Comparison of ENCODE assay signal across 9 cellular contexts in the genomic region with DNA sequence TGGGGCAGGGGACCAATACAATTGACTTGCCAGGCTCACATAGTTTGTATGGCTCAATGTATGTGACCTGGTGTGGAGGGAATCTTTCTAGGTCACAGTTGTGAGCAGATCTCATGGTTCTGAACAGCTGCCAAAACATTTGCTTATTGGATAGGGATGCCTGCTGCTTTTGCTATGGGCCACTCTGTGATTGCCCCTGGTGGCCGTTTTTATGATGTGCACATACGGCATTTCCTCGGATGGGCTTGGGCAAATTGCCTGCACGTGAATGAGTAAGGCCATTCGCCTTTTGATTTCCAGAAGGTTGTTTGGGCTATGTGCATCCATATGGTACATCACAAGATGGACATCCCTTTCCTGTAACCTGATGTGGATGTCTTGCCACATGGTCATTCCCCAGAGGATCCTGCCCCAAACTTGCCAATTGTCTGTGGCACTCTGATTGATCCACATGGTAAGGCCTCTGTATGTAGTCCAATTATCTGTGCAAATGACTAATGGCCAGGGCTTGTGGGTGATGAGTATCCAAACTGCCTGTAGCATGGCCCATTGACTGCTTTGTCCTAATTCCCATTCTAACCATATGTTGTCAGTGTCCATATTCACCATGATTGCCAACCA. TPM values are rescaled to one million over a fixed set of nuclear protein-coding genes. Genes with fewer than 3 reads are reported as not detected.
DNase-seq lines count a peak whose midpoint lies in the region; ATAC-seq, FAIRE-seq and TF ChIP-seq lines count a peak whose summit lies in the region.
"Had no signal": no experiment of that assay in that cellular context is flagged by ENCODE, and none has a peak within 500 bp of the region (broad histone marks: within the 10 kb centered on the region; RNA-seq: fewer than 3 reads in every experiment).

No MANE protein-coding gene starts in this region.

- H3K4me3 ChIP-seq in IMR-90 (ENCODE audit: insufficient read depth, low read depth, low read length) (no peak overlapping the region), astrocyte (ENCODE audit: insufficient read depth, low read depth, low read length) (no peak overlapping the region), kidney (ENCODE audit: low read length in 2 of 2) (no peak overlapping the region)
- no peak overlapping the region for H3K4me3 ChIP-seq in effector memory CD4-positive, alpha-beta T cell (ENCODE audit: insufficient read depth, low read depth, low read length, poor library complexity, severe bottlenecking)

- TF ChIP-seq CTCF in IMR-90 (conservative IDR thresholded peaks at IDR 0.05; ENCODE audit: low read depth, low read length) (peak; percentile 63), astrocyte (IDR thresholded peaks at IDR 0.05; ENCODE audit: insufficient read depth, low read depth, low read length) (peak; percentile 71), kidney (IDR thresholded peaks at IDR 0.05; ENCODE audit: borderline replicate concordance, extremely low read depth, insufficient read depth) (peak; percentile 67)

- dilution Hi-C loops in IMR-90 (cut with HindIII; ENCODE audit: low sequenced_read_pairs, unreplicated experiment), result no loop called here

- no peak overlapping the region for H2BK120ac ChIP-seq in IMR-90 (ENCODE audit: low read depth, low read length)

- H3K4me1 ChIP-seq in IMR-90 (ENCODE audit: control insufficient read depth, insufficient read depth, low read length), result peaks cover 2% of the 10 kb centered on the region; the same call in 1 of the 2 replicates
- H3K4me1 ChIP-seq in astrocyte (ENCODE audit: insufficient read depth, low read length), result no peaks in the 10 kb centered on the region
- H3K4me1 ChIP-seq in kidney (ENCODE audit: control insufficient read depth in 1 of 2, insufficient read depth in 1 of 2, low read depth in 1 of 2, low read length in 2 of 2), result peaks cover 5 to 14% of the 10 kb centered on the region in 2 donors
- no peaks in the 10 kb centered on the region for H3K4me1 ChIP-seq in effector memory CD4-positive, alpha-beta T cell (ENCODE audit: control insufficient read depth, insufficient read depth, low read length, poor library complexity, severe bottlenecking)

- H2AK5ac ChIP-seq in IMR-90 (ENCODE audit: low read depth, low read length), result no peak overlapping the region

- H3K4ac ChIP-seq in IMR-90 (ENCODE audit: low read depth, low read length), result no peak overlapping the region

- POLR2A ChIA-PET in IMR-90 (lab: Charles Lee; ENCODE audit: unreplicated experiment), result no interaction called here

- no peak overlapping the region for H3K4me3 Mint-ChIP-seq in astrocyte (ENCODE audit: unreplicated experiment)
- H3K4me3 Mint-ChIP-seq in stimulated activated naive B cell treated with anti-CD40 and anti-IgM and Interleukin-4, amounts not matched to agents 10 μg/mL and 1 μg/mL and 100 μg/mL, for 72 hours, result no peak overlapping the region
- H3K4me3 Mint-ChIP-seq: stimulated activated memory B cell treated with anti-CD40 and anti-IgM and Interleukin-4, amounts not matched to agents 10 μg/mL and 1 μg/mL and 100 μg/mL, for 72 hours had no signal

- peak; percentile 72 for ATAC-seq in IMR-90 (ENCODE audit: low read depth)
- no peak for ATAC-seq in stimulated activated naive B cell treated with anti-CD40 and anti-IgM and Interleukin-4, amounts not matched to agents 10 μg/mL and 1 μg/mL and 100 μg/mL, for 72 hours (replicated peaks)
- ATAC-seq: stimulated activated memory B cell treated with anti-CD40 and anti-IgM and Interleukin-4, amounts not matched to agents 10 μg/mL and 1 μg/mL and 100 μg/mL, for 72 hours had no signal

- H3K27ac ChIP-seq in IMR-90 (ENCODE audit: insufficient read depth, low read length) (no peak overlapping the region), astrocyte (ENCODE audit: low read depth, low read length) (no peak overlapping the region), kidney (ENCODE audit: low read depth in 2 of 2, low read length in 2 of 2) (no peak overlapping the region)
- no peak overlapping the region for H3K27ac ChIP-seq in effector memory CD4-positive, alpha-beta T cell (ENCODE audit: insufficient read depth, low read length, poor library complexity, severe bottlenecking)

- no peak for TF ChIP-seq POLR2A in IMR-90 (IDR thresholded peaks at IDR 0.05; ENCODE audit: low read depth, low read length)

- H4K20me1 ChIP-seq in IMR-90 (ENCODE audit: insufficient read depth, low read length) (no peaks in the 10 kb centered on the region), astrocyte (ENCODE audit: insufficient read depth, low read length) (no peaks in the 10 kb centered on the region)

- CTCF ChIA-PET in IMR-90 (lab: Yijun Ruan, JAX), result interaction anchor here (0.6 to 1.5 kb wide), 2 partner anchors 10 to 46 kb away, joined by 4 read pairs; partner anchors contain the start of gene SLC22A4

- H3K79me2 ChIP-seq in astrocyte (ENCODE audit: insufficient read depth, low read length), result no peaks in the 10 kb centered on the region

- peaks cover 7% of the 10 kb centered on the region for H3K27me3 Mint-ChIP-seq in astrocyte (ENCODE audit: low read depth, unreplicated experiment)
- peaks cover 0 to 2% of the 10 kb centered on the region in 2 donors for H3K27me3 Mint-ChIP-seq in stimulated activated naive B cell treated with anti-CD40 and anti-IgM and Interleukin-4, amounts not matched to agents 10 μg/mL and 1 μg/mL and 100 μg/mL, for 72 hours

- H3K14ac ChIP-seq in IMR-90 (replicated peaks; ENCODE audit: low read depth, low read length), result no peak overlapping the region

- intact Hi-C loops in IMR-90 (cut with micrococcal nuclease), result no loop called here
- intact Hi-C loops in kidney (cut with DNase I), result no loop called here

- H3K4me1 Mint-ChIP-seq in astrocyte (ENCODE audit: low read depth, unreplicated experiment), result peaks cover 2% of the 10 kb centered on the region
- H3K4me1 Mint-ChIP-seq in stimulated activated naive B cell treated with anti-CD40 and anti-IgM and Interleukin-4, amounts not matched to agents 10 μg/mL and 1 μg/mL and 100 μg/mL, for 72 hours, result peaks cover 0 to 5% of the 10 kb centered on the region in 2 donors

- BruUV-seq in IMR-90 (replicated peaks; lab: Mats Ljungman, UMichigan), result no TSS peak

- H3K27me3 ChIP-seq in IMR-90 (ENCODE audit: control insufficient read depth, insufficient read depth, low read length) (peaks cover 5% of the 10 kb centered on the region), astrocyte (ENCODE audit: insufficient read depth, low read length) (no peaks in the 10 kb centered on the region)
- no peaks in the 10 kb centered on the region for H3K27me3 ChIP-seq in effector memory CD4-positive, alpha-beta T cell (replicated peaks; ENCODE audit: control insufficient read depth, insufficient read depth, low read length, poor library complexity, severe bottlenecking)

- no peak overlapping the region for H2AK9ac ChIP-seq in IMR-90 (replicated peaks; ENCODE audit: low read depth, low read length, poor library complexity)

- in situ Hi-C loops in IMR-90 (cut with MboI; ENCODE audit: low sequenced_read_pairs), result no loop called here

- H4K5ac ChIP-seq in IMR-90 (ENCODE audit: low read depth, low read length), result no peak overlapping the region

- H3K36me3 Mint-ChIP-seq in astrocyte (ENCODE audit: low read depth, unreplicated experiment), result peaks cover 12% of the 10 kb centered on the region
- H3K36me3 Mint-ChIP-seq in stimulated activated naive B cell treated with anti-CD40 and anti-IgM and Interleukin-4, amounts not matched to agents 10 μg/mL and 1 μg/mL and 100 μg/mL, for 72 hours, result no peaks in the 10 kb centered on the region
- H3K36me3 Mint-ChIP-seq: stimulated activated memory B cell treated with anti-CD40 and anti-IgM and Interleukin-4, amounts not matched to agents 10 μg/mL and 1 μg/mL and 100 μg/mL, for 72 hours had no signal

- 69% methylated on average over 2 of the region's 5 CpGs; no CpG with 5 or more reads in 1 of the 2 experiments for WGBS in IMR-90 (ENCODE audit: extremely low coverage in 2 of 2, insufficient read length in 1 of 2), 2 experiments

- no peak overlapping the region for H3K27ac Mint-ChIP-seq in astrocyte (ENCODE audit: unreplicated experiment)
- no peak overlapping the region for H3K27ac Mint-ChIP-seq in stimulated activated naive B cell treated with anti-CD40 and anti-IgM and Interleukin-4, amounts not matched to agents 10 μg/mL and 1 μg/mL and 100 μg/mL, for 72 hours
- H3K27ac Mint-ChIP-seq: stimulated activated memory B cell treated with anti-CD40 and anti-IgM and Interleukin-4, amounts not matched to agents 10 μg/mL and 1 μg/mL and 100 μg/mL, for 72 hours had no signal

- peaks cover 3% of the 10 kb centered on the region for H3K9me3 Mint-ChIP-seq in astrocyte (ENCODE audit: unreplicated experiment)
- no peaks in the 10 kb centered on the region for H3K9me3 Mint-ChIP-seq in stimulated activated naive B cell treated with anti-CD40 and anti-IgM and Interleukin-4, amounts not matched to agents 10 μg/mL and 1 μg/mL and 100 μg/mL, for 72 hours
- H3K9me3 Mint-ChIP-seq: stimulated activated memory B cell treated with anti-CD40 and anti-IgM and Interleukin-4, amounts not matched to agents 10 μg/mL and 1 μg/mL and 100 μg/mL, for 72 hours had no signal

- FAIRE-seq in astrocyte (lab: Jason Lieb, UNC) (no peak), kidney (lab: Jason Lieb, UNC) (no peak)

- H4K8ac ChIP-seq in IMR-90 (ENCODE audit: low read depth in 2 of 2, low read length in 2 of 2), result no peak overlapping the region

- H2AFZ ChIP-seq in IMR-90 (replicated peaks; ENCODE audit: low read length, poor library complexity) (peak overlapping the region; percentile 8), astrocyte (ENCODE audit: low read depth, low read length) (no peak overlapping the region)

- H4K91ac ChIP-seq in IMR-90 (ENCODE audit: insufficient read depth, low read depth, low read length), result no peak overlapping the region

- H2BK20ac ChIP-seq in IMR-90 (ENCODE audit: low read depth, low read length), result no peak overlapping the region

- H3K23ac ChIP-seq in IMR-90 (ENCODE audit: low read depth, low read length), result no peak overlapping the region

- H3K9me3 ChIP-seq in IMR-90 (ENCODE audit: control insufficient read depth, insufficient read depth, low read length) (no peaks in the 10 kb centered on the region), astrocyte (ENCODE audit: insufficient read depth, low read depth, low read length) (no peaks in the 10 kb centered on the region), kidney (ENCODE audit: control insufficient read depth in 1 of 2, low read length in 2 of 2) (no peaks in the 10 kb centered on the region)
- no peaks in the 10 kb centered on the region for H3K9me3 ChIP-seq in effector memory CD4-positive, alpha-beta T cell (ENCODE audit: control insufficient read depth, low read length)

- no peak overlapping the region for H3K9ac ChIP-seq in IMR-90 (ENCODE audit: low read depth, low read length)
- no peak overlapping the region for H3K9ac ChIP-seq in astrocyte (ENCODE audit: low read length)
- H3K9ac ChIP-seq in kidney (ENCODE audit: low read length in 2 of 2), result no peak overlapping the region

- peaks cover 3% of the 10 kb centered on the region; the same call in 1 of the 2 replicates for H3K9me1 ChIP-seq in IMR-90 (ENCODE audit: insufficient read depth, low read length)

- no peak overlapping the region for H2BK15ac ChIP-seq in IMR-90 (ENCODE audit: low read depth, low read length)

- DNase-seq in AG20443 (ENCODE audit: low spot score) (peak; percentile 70), IMR-90 (peak; percentile 78), astrocyte (ENCODE audit: low read depth) (no peak), kidney (peak; percentile 53), NCI-H1105 treated with DMSO at 0.1 percent for 48 hours (lab: John Stamatoyannopoulos, UW) (no peak), NCI-H2227 (lab: John Stamatoyannopoulos, UW; ENCODE audit: unreplicated experiment) (no peak)
- DNase-seq in stimulated activated naive B cell treated with anti-CD40 and anti-IgM and Interleukin-4, amounts not matched to agents 10 μg/mL and 1 μg/mL and 100 μg/mL, for 72 hours, result no peak
- no peak for DNase-seq in effector memory CD4-positive, alpha-beta T cell

- H3K4me2 ChIP-seq in IMR-90 (ENCODE audit: low read depth, low read length) (no peak overlapping the region), astrocyte (ENCODE audit: low read length) (no peak overlapping the region)

- no peak overlapping the region for H3K18ac ChIP-seq in IMR-90 (ENCODE audit: low read depth, low read length)

- H3K79me1 ChIP-seq in IMR-90 (ENCODE audit: low read depth in 1 of 2, low read length in 2 of 2), result no peaks in the 10 kb centered on the region

- H2BK5ac ChIP-seq in IMR-90 (ENCODE audit: low read depth, low read length, poor library complexity, severe bottlenecking), result no peak overlapping the region

- H3K36me3 ChIP-seq in IMR-90 (ENCODE audit: control insufficient read depth, insufficient read depth, low read length), result no peaks in the 10 kb centered on the region
- H3K36me3 ChIP-seq in astrocyte (ENCODE audit: insufficient read depth, low read length), result no peaks in the 10 kb centered on the region
- H3K36me3 ChIP-seq in kidney (ENCODE audit: control insufficient read depth in 1 of 2, insufficient read depth in 2 of 2, low read length in 2 of 2), result no peaks in the 10 kb centered on the region
- H3K36me3 ChIP-seq in effector memory CD4-positive, alpha-beta T cell (ENCODE audit: control insufficient read depth, insufficient read depth, low read length), result no peaks in the 10 kb centered on the region

- no peak overlapping the region; the same call in 1 of the 2 replicates for H3K56ac ChIP-seq in IMR-90 (ENCODE audit: extremely low read depth, insufficient read depth, low read length)

- peak; percentile 56 for TF ChIP-seq RAD21 in IMR-90 (IDR thresholded peaks at IDR 0.05; ENCODE audit: low read length)

RNA-seq across cellular contexts. Expression of gene SLC22A4, which starts 10.7 kb away (rescaled TPM):
- 2.8 and 3.2 TPM in 2 replicates for total RNA-seq in IMR-90 (2012; rRNA removed)
- 2.5 and 2.6 TPM in 2 replicates for polyA plus RNA-seq in IMR-90 (2012; rRNA removed)
- polyA plus RNA-seq in IMR-90 (2012; cell fraction: cytosol; rRNA removed), result 1.2 and 2.1 TPM in 2 replicates
- polyA plus RNA-seq in IMR-90 (2012; cell fraction: nucleus; rRNA removed; ENCODE audit: low replicate concordance), result 7.0 and 12.7 TPM in 2 replicates
- total RNA-seq in astrocyte, result 4.1 and 4.5 TPM in 2 replicates
- 2.4 TPM for total RNA-seq in kidney
- polyA plus RNA-seq in kidney (ENCODE audit: insufficient read depth, low read depth, low replicate concordance), result 7.6 TPM

RNA-seq across cellular contexts. Expression of gene PDLIM4, which starts 26.0 kb away (rescaled TPM):
- 61.1 and 97.5 TPM in 2 replicates for total RNA-seq in IMR-90 (2012; rRNA removed)
- polyA plus RNA-seq in IMR-90 (2012; rRNA removed), result 214 and 225 TPM in 2 replicates
- 62.0 and 132 TPM in 2 replicates for polyA plus RNA-seq in IMR-90 (2012; cell fraction: cytosol; rRNA removed)
- 199 and 416 TPM in 2 replicates for polyA plus RNA-seq in IMR-90 (2012; cell fraction: nucleus; rRNA removed; ENCODE audit: low replicate concordance)
- 56.6 and 72.4 TPM in 2 replicates for total RNA-seq in astrocyte
- 47.0 TPM for total RNA-seq in kidney
- polyA plus RNA-seq in kidney (ENCODE audit: insufficient read depth, low read depth, low replicate concordance), result 31.6 TPM

RNA-seq across cellular contexts. Expression of gene P4HA2, which starts 55.9 kb away (rescaled TPM):
- total RNA-seq in IMR-90 (2012; rRNA removed) (190 and 225 TPM in 2 replicates), astrocyte (214 and 302 TPM in 2 replicates), kidney (32.5 TPM)
- polyA plus RNA-seq in IMR-90 (2012; rRNA removed) (184 and 186 TPM in 2 replicates), kidney (ENCODE audit: insufficient read depth, low read depth, low replicate concordance) (54.1 TPM)
- polyA plus RNA-seq in IMR-90 (2012; cell fraction: cytosol; rRNA removed), result 144 and 191 TPM in 2 replicates
- polyA plus RNA-seq in IMR-90 (2012; cell fraction: nucleus; rRNA removed; ENCODE audit: low replicate concordance), result 99.1 and 183 TPM in 2 replicates

Comparison
In these comparisons a context has a peak if more than half of its experiments do, and no peak if none do; other contexts are left out.
1. DNase-seq: peak in AG20443 (single experiment), IMR-90 (single experiment) and kidney (single experiment); none in astrocyte (single experiment), stimulated activated naive B cell treated with anti-CD40 and anti-IgM and Interleukin-4, amounts not matched to agents 10 μg/mL and 1 μg/mL and 100 μg/mL, for 72 hours (single experiment), NCI-H1105 treated with DMSO at 0.1 percent for 48 hours (single experiment), effector memory CD4-positive, alpha-beta T cell (0 of 3) and NCI-H2227 (single experiment).
2. Peak in every context shown above with its lines, with median percentiles within 50 percentile points of each other: CTCF ChIP-seq.